Comparison of ENCODE assay signal across 25 cellular contexts in genomic region chr7:142328551-142328950, GRCh38.
DNase-seq lines count a peak whose midpoint lies in the region.
"Had no signal": no experiment of that assay in that cellular context is flagged by ENCODE, and none has a peak within 500 bp of the region (broad histone marks: within the 10 kb centered on the region; RNA-seq: fewer than 3 reads in every experiment).

No MANE protein-coding gene starts in this region.

- no peak overlapping the region for H2BK15ac ChIP-seq in neuronal stem cell (ENCODE audit: low read length)

- H3K18ac ChIP-seq in neuronal stem cell (ENCODE audit: low read length), result peak overlapping the region; percentile 54

- H2BK12ac ChIP-seq in neuronal stem cell (ENCODE audit: low read length), result no peak overlapping the region

- H3K4me3 ChIP-seq in CD8-positive, alpha-beta memory T cell (ENCODE audit: low read length), result no peak overlapping the region
- no peak overlapping the region for H3K4me3 ChIP-seq in neuronal stem cell (ENCODE audit: low read length in 2 of 2)
- H3K4me3 ChIP-seq: colonic mucosa, stomach, tibial artery had no signal

- WGBS in neuronal stem cell (ENCODE audit: extremely low coverage in 2 of 2, insufficient read length in 2 of 2, insufficient replicate concordance in 1 of 2), 2 donors, result no CpG with 5 or more reads among the region's 6 CpGs

- peaks cover 6% of the 10 kb centered on the region for H3K4me1 ChIP-seq in CD8-positive, alpha-beta memory T cell (ENCODE audit: insufficient read depth, low read length)
- H3K4me1 ChIP-seq in neuronal stem cell (ENCODE audit: control insufficient read depth in 2 of 2, insufficient read depth in 1 of 2, low read depth in 1 of 2, low read length in 2 of 2), result peaks cover 9 to 19% of the 10 kb centered on the region in 2 donors
- H3K4me1 ChIP-seq: colonic mucosa, stomach, tibial artery had no signal

- no peaks in the 10 kb centered on the region for H3K27me3 ChIP-seq in CD8-positive, alpha-beta memory T cell (ENCODE audit: insufficient read depth, low read length, poor library complexity, severe bottlenecking)
- no peaks in the 10 kb centered on the region for H3K27me3 ChIP-seq in neuronal stem cell (ENCODE audit: control insufficient read depth in 3 of 3, insufficient read depth in 3 of 3, low read depth in 1 of 3, low read length in 3 of 3)
- H3K27me3 ChIP-seq: colonic mucosa had no signal

- H3K9me3 Mint-ChIP-seq in activated CD4-positive, alpha-beta T cell treated with anti-CD3 and anti-CD28 coated beads, Interleukin-2, amount 10 ng/mL, durations not matched to agents 24 days and 14 days, result no peaks in the 10 kb centered on the region
- no peaks in the 10 kb centered on the region for H3K9me3 Mint-ChIP-seq in CD8-positive, alpha-beta memory T cell
- H3K9me3 Mint-ChIP-seq in activated T-helper 1 cell treated with anti-CD3 and anti-CD28 coated beads, Interleukin-12 subunit alpha, Interleukin-12 subunit beta, Interleukin-2, Interleukin-4 antibody, amounts not matched to agents 30 ng/mL and 10 ng/mL and 1 ng/mL, durations not matched to agents 14 hours and 24 hours and 36 hours, result no peaks in the 10 kb centered on the region
- H3K9me3 Mint-ChIP-seq: activated T-cell treated with anti-CD3 and anti-CD28 coated beads, Interleukin-2, amount 50 U/mL, for 4 hours; effector memory CD8-positive, alpha-beta T cell had no signal

- H3K36me3 Mint-ChIP-seq in activated CD4-positive, alpha-beta T cell treated with anti-CD3 and anti-CD28 coated beads, Interleukin-2, amount 10 ng/mL, durations not matched to agents 24 days and 14 days (ENCODE audit: low read depth), result no peaks in the 10 kb centered on the region
- H3K36me3 Mint-ChIP-seq in CD8-positive, alpha-beta memory T cell, result peaks cover 0 to 2% (median 0%) of the 10 kb centered on the region in 3 donors
- H3K36me3 Mint-ChIP-seq in activated T-helper 1 cell treated with anti-CD3 and anti-CD28 coated beads, Interleukin-12 subunit alpha, Interleukin-12 subunit beta, Interleukin-2, Interleukin-4 antibody, amounts not matched to agents 30 ng/mL and 10 ng/mL and 1 ng/mL, durations not matched to agents 14 hours and 24 hours and 36 hours (ENCODE audit: low read depth), result no peaks in the 10 kb centered on the region

- H2BK5ac ChIP-seq in neuronal stem cell (ENCODE audit: low read length), result no peak overlapping the region

- POLR2A ChIA-PET in CD8-positive, alpha-beta memory T cell (lab: Charles Lee), result interaction anchor here (1.0 kb wide), 1 partner anchor 459 kb away, joined by 3 read pairs; no protein-coding TSS in a partner anchor

- no peak for DNase-seq in activated CD4-positive, alpha-beta T cell treated with anti-CD3 and anti-CD28 coated beads, Interleukin-2, amount 10 ng/mL, durations not matched to agents 24 days and 14 days
- no peak for DNase-seq in activated CD4-positive, alpha-beta T cell treated with anti-CD3 and anti-CD28 coated beads for 1 hour
- no peak for DNase-seq in CD8-positive, alpha-beta memory T cell
- no peak for DNase-seq in activated T-helper 1 cell treated with anti-CD3 and anti-CD28 coated beads, Interleukin-12 subunit alpha, Interleukin-12 subunit beta, Interleukin-2, Interleukin-4 antibody, amounts not matched to agents 30 ng/mL and 10 ng/mL and 1 ng/mL, durations not matched to agents 14 hours and 24 hours and 36 hours (ENCODE audit: low spot score)
- no peak for DNase-seq in neuronal stem cell (ENCODE audit: low spot score)
- no peak for DNase-seq in NCI-H187 (lab: John Stamatoyannopoulos, UW)
- no peak for DNase-seq in AG08396 (ENCODE audit: low spot score)
- DNase-seq in NCI-H187 treated with DMSO at 0.1 percent for 48 hours (lab: John Stamatoyannopoulos, UW), result no peak
- DNase-seq: activated naive CD4-positive, alpha-beta T cell; activated T-cell treated with anti-CD3 and anti-CD28 coated beads, Interleukin-2, amount 50 U/mL, for 4 hours; colonic mucosa; COR-L47; DMS79; effector memory CD8-positive, alpha-beta T cell; GF-D8; KBM-7; left ventricle myocardium superior; MM.1S; NCI-H2081 treated with DMSO at 0.1 percent for 48 hours; NCI-H774; OCI-M1; stomach; T-helper 9 cell; tibial artery had no signal

- no peaks in the 10 kb centered on the region for H3K36me3 ChIP-seq in CD8-positive, alpha-beta memory T cell (ENCODE audit: insufficient read depth, low read length)
- H3K36me3 ChIP-seq in neuronal stem cell (replicated peaks in 1 of 2; ENCODE audit: control insufficient read depth in 2 of 2, insufficient read depth in 2 of 2, low read length in 2 of 2), result no peaks in the 10 kb centered on the region
- H3K36me3 ChIP-seq: colonic mucosa, stomach, tibial artery had no signal

- H3K27me3 Mint-ChIP-seq in activated CD4-positive, alpha-beta T cell treated with anti-CD3 and anti-CD28 coated beads, Interleukin-2, amount 10 ng/mL, durations not matched to agents 24 days and 14 days, result peaks cover 6% of the 10 kb centered on the region
- peaks cover 17 to 25% of the 10 kb centered on the region in 2 donors for H3K27me3 Mint-ChIP-seq in CD8-positive, alpha-beta memory T cell
- H3K27me3 Mint-ChIP-seq in activated T-helper 1 cell treated with anti-CD3 and anti-CD28 coated beads, Interleukin-12 subunit alpha, Interleukin-12 subunit beta, Interleukin-2, Interleukin-4 antibody, amounts not matched to agents 30 ng/mL and 10 ng/mL and 1 ng/mL, durations not matched to agents 14 hours and 24 hours and 36 hours (ENCODE audit: insufficient read depth), result peaks cover 8% of the 10 kb centered on the region

- no peak overlapping the region for H3K4ac ChIP-seq in neuronal stem cell (ENCODE audit: low read length)

- no peak overlapping the region for H2BK120ac ChIP-seq in neuronal stem cell (ENCODE audit: low read depth, low read length)

- H2AFZ ChIP-seq in neuronal stem cell (ENCODE audit: low read length), result peak overlapping the region; percentile 40

- H3K79me1 ChIP-seq in neuronal stem cell (ENCODE audit: low read depth, low read length), result no peaks in the 10 kb centered on the region

- H3K27ac Mint-ChIP-seq in activated CD4-positive, alpha-beta T cell treated with anti-CD3 and anti-CD28 coated beads, Interleukin-2, amount 10 ng/mL, durations not matched to agents 24 days and 14 days, result peak overlapping the region; percentile 45
- H3K27ac Mint-ChIP-seq in CD8-positive, alpha-beta memory T cell, result peak overlapping the region in 2 of 8 donors; percentile 75 to 94
- H3K27ac Mint-ChIP-seq in activated T-helper 1 cell treated with anti-CD3 and anti-CD28 coated beads, Interleukin-12 subunit alpha, Interleukin-12 subunit beta, Interleukin-2, Interleukin-4 antibody, amounts not matched to agents 30 ng/mL and 10 ng/mL and 1 ng/mL, durations not matched to agents 14 hours and 24 hours and 36 hours, result peak overlapping the region; percentile 50
- H3K27ac Mint-ChIP-seq: B cell; effector memory CD8-positive, alpha-beta T cell had no signal

- no peak overlapping the region for H3K9ac ChIP-seq in neuronal stem cell (ENCODE audit: low read depth, low read length, poor library complexity)

- no peak overlapping the region for H3K23ac ChIP-seq in neuronal stem cell (ENCODE audit: low read depth, low read length, poor library complexity)

- H3K4me2 ChIP-seq in neuronal stem cell (ENCODE audit: insufficient read depth, low read length, poor library complexity, severe bottlenecking), result no peak overlapping the region

- no peak overlapping the region for H2AK5ac ChIP-seq in neuronal stem cell (ENCODE audit: low read depth, low read length)

- peaks cover 6% of the 10 kb centered on the region for H3K4me1 Mint-ChIP-seq in activated CD4-positive, alpha-beta T cell treated with anti-CD3 and anti-CD28 coated beads, Interleukin-2, amount 10 ng/mL, durations not matched to agents 24 days and 14 days
- peaks cover 13 to 15% (median 14%) of the 10 kb centered on the region in 3 donors for H3K4me1 Mint-ChIP-seq in CD8-positive, alpha-beta memory T cell
- H3K4me1 Mint-ChIP-seq in activated T-helper 1 cell treated with anti-CD3 and anti-CD28 coated beads, Interleukin-12 subunit alpha, Interleukin-12 subunit beta, Interleukin-2, Interleukin-4 antibody, amounts not matched to agents 30 ng/mL and 10 ng/mL and 1 ng/mL, durations not matched to agents 14 hours and 24 hours and 36 hours (ENCODE audit: low read depth), result no peaks in the 10 kb centered on the region
- H3K4me1 Mint-ChIP-seq: B cell had no signal

- CTCF ChIA-PET in CD8-positive, alpha-beta memory T cell (lab: Charles Lee), result no interaction called here

- H3K4me3 Mint-ChIP-seq in activated CD4-positive, alpha-beta T cell treated with anti-CD3 and anti-CD28 coated beads, Interleukin-2, amount 10 ng/mL, durations not matched to agents 24 days and 14 days, result peak overlapping the region; percentile 30
- peak overlapping the region in 4 of 7 donors; percentile 34 to 75 (median 54) for H3K4me3 Mint-ChIP-seq in CD8-positive, alpha-beta memory T cell
- H3K4me3 Mint-ChIP-seq in activated T-helper 1 cell treated with anti-CD3 and anti-CD28 coated beads, Interleukin-12 subunit alpha, Interleukin-12 subunit beta, Interleukin-2, Interleukin-4 antibody, amounts not matched to agents 30 ng/mL and 10 ng/mL and 1 ng/mL, durations not matched to agents 14 hours and 24 hours and 36 hours, result peak overlapping the region; percentile 57
- H3K4me3 Mint-ChIP-seq: B cell had no signal

- no peak overlapping the region for H3K14ac ChIP-seq in neuronal stem cell (ENCODE audit: low read length)

- H4K91ac ChIP-seq in neuronal stem cell (ENCODE audit: low read depth, low read length, poor library complexity), result no peak overlapping the region

- H4K8ac ChIP-seq in neuronal stem cell (ENCODE audit: low read depth, low read length), result no peak overlapping the region

- H3K9me3 ChIP-seq in CD8-positive, alpha-beta memory T cell (ENCODE audit: low read length), result no peaks in the 10 kb centered on the region
- no peaks in the 10 kb centered on the region for H3K9me3 ChIP-seq in neuronal stem cell (replicated peaks in 1 of 2; ENCODE audit: control insufficient read depth in 2 of 2, insufficient read depth in 1 of 2, low read depth in 1 of 2, low read length in 2 of 2)
- H3K9me3 ChIP-seq: colonic mucosa, stomach, tibial artery had no signal

- H3K27ac ChIP-seq in CD8-positive, alpha-beta memory T cell (ENCODE audit: low read depth, low read length), result no peak overlapping the region
- no peak overlapping the region for H3K27ac ChIP-seq in neuronal stem cell (replicated peaks; ENCODE audit: low read length)
- H3K27ac ChIP-seq: colonic mucosa, stomach, tibial artery had no signal

- intact Hi-C loops in activated CD4-positive, alpha-beta T cell treated with anti-CD3 and anti-CD28 coated beads, Interleukin-2, amount 10 ng/mL, durations not matched to agents 24 days and 14 days (cut with micrococcal nuclease), result loop anchor here (10.0 kb wide), 1 partner anchor 886 kb away; no protein-coding TSS in a partner anchor
- intact Hi-C loops in activated T-helper 1 cell treated with anti-CD3 and anti-CD28 coated beads, Interleukin-12 subunit alpha, Interleukin-12 subunit beta, Interleukin-2, Interleukin-4 antibody, amounts not matched to agents 30 ng/mL and 10 ng/mL and 1 ng/mL, durations not matched to agents 14 hours and 24 hours and 36 hours (cut with micrococcal nuclease), result loop anchor here (10.0 kb wide), 1 partner anchor 886 kb away; no protein-coding TSS in a partner anchor
